Comparison of ENCODE assay signal across 11 cellular contexts in the genomic region with DNA sequence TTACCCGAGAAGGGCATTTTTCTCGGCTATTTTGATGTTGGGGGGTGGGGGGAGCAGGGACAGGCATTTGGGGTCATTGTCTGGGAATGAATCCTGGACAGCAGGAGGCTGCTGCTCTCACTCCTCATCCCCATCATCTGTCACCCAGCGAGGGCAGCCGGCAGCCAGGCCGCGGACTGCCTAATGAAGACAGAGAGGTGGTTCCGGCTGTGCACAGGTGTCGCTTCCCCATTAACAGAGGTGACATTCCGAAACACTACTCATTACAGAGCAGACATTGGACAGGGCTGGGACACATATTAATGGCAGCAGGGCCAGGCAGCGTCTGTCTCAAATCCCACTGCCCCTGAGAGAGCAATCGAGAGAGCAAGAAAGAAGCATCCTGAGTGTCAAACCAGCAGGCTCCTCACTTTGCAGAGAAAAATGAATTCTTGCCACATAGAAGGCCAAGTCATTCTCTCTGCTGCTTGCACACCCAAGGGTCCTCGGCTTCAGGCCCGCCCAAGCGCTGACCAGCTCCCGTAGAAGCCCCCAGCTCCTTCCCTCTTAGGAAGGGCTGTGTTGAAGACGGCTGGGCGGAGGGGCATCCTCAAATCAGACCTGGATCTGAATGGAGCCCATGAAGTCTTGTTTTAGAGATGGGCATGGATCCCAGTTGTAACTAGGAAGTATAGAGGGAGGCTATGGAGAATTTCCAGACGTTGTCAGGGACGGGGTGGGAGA. TPM values are rescaled to one million over a fixed set of nuclear protein-coding genes. Genes with fewer than 3 reads are reported as not detected.
DNase-seq lines count a peak whose midpoint lies in the region; ATAC-seq and TF ChIP-seq lines count a peak whose summit lies in the region.
"Had no signal": no experiment of that assay in that cellular context is flagged by ENCODE, and none has a peak within 500 bp of the region (broad histone marks: within the 10 kb centered on the region; RNA-seq: fewer than 3 reads in every experiment).

No MANE protein-coding gene starts in this region.

- peaks cover 0 to 39% of the 10 kb centered on the region in 2 donors for H3K27me3 ChIP-seq in left lung
- peaks cover 0 to 55% (median 7%) of the 10 kb centered on the region in 3 donors for H3K27me3 ChIP-seq in stomach

- H3K27ac ChIP-seq in left lung (no peak overlapping the region), stomach (no peak overlapping the region)

- DNase-seq in activated CD8-positive, alpha-beta memory T cell treated with anti-CD3 and anti-CD28 coated beads, Interleukin-2, amount 10 ng/mL, durations not matched to agents 7 days and 5 days = no peak
- DNase-seq in activated CD8-positive, alpha-beta memory T cell treated with anti-CD3 and anti-CD28 coated beads, Interleukin-2, amount 50 U/mL, for 4 hours = no peak
- DNase-seq in astrocyte of the spinal cord (ENCODE audit: low read depth, low spot score) = no peak
- no peak for DNase-seq in left lung
- DNase-seq in stomach = no peak
- no peak for DNase-seq in GM13977 (ENCODE audit: low spot score)
- no peak for DNase-seq in stimulated activated CD4-positive, alpha-beta T cell treated with anti-CD3 and anti-CD28 coated beads, Interleukin-2, amount 100 ng/mL, for 24 hours
- no peak for DNase-seq in dedifferentiated amniotic fluid mesenchymal stem cell (ENCODE audit: extremely low spot score)
- DNase-seq: NCI-H1048 had no signal

- peak overlapping the region; percentile 70 for H3K4me3 Mint-ChIP-seq in activated CD8-positive, alpha-beta memory T cell treated with anti-CD3 and anti-CD28 coated beads, Interleukin-2, amount 10 ng/mL, durations not matched to agents 7 days and 5 days

- peaks cover 28% of the 10 kb centered on the region for H3K27me3 Mint-ChIP-seq in activated CD8-positive, alpha-beta memory T cell treated with anti-CD3 and anti-CD28 coated beads, Interleukin-2, amount 10 ng/mL, durations not matched to agents 7 days and 5 days

- intact Hi-C loops in left lung (cut with DNase I) = no loop called here
- intact Hi-C loops in stomach (cut with DNase I; ENCODE audit: low total_unique reads) = no loop called here

- ATAC-seq in activated CD8-positive, alpha-beta memory T cell treated with anti-CD3 and anti-CD28 coated beads, Interleukin-2, amount 10 ng/mL, durations not matched to agents 7 days and 5 days = no peak
- ATAC-seq in left lung = no peak

- no peaks in the 10 kb centered on the region for H3K9me3 Mint-ChIP-seq in activated CD8-positive, alpha-beta memory T cell treated with anti-CD3 and anti-CD28 coated beads, Interleukin-2, amount 10 ng/mL, durations not matched to agents 7 days and 5 days (ENCODE audit: low read depth)
- H3K9me3 Mint-ChIP-seq: activated naive CD4-positive, alpha-beta T cell treated with anti-CD3 and anti-CD28 coated beads, Interleukin-2, amount 50 U/mL, for 72 hours had no signal

- TF ChIP-seq POLR2A in stomach (IDR thresholded peaks at IDR 0.05) = no peak

- H3K27ac Mint-ChIP-seq in activated CD8-positive, alpha-beta memory T cell treated with anti-CD3 and anti-CD28 coated beads, Interleukin-2, amount 10 ng/mL, durations not matched to agents 7 days and 5 days = no peak overlapping the region
- H3K27ac Mint-ChIP-seq: activated naive CD4-positive, alpha-beta T cell treated with anti-CD3 and anti-CD28 coated beads, Interleukin-2, amount 50 U/mL, for 72 hours had no signal

- H3K36me3 ChIP-seq in left lung (no peaks in the 10 kb centered on the region), stomach (no peaks in the 10 kb centered on the region)

- H3K4me1 Mint-ChIP-seq in activated CD8-positive, alpha-beta memory T cell treated with anti-CD3 and anti-CD28 coated beads, Interleukin-2, amount 10 ng/mL, durations not matched to agents 7 days and 5 days = peaks cover 9% of the 10 kb centered on the region

- H3K36me3 Mint-ChIP-seq in activated CD8-positive, alpha-beta memory T cell treated with anti-CD3 and anti-CD28 coated beads, Interleukin-2, amount 10 ng/mL, durations not matched to agents 7 days and 5 days = no peaks in the 10 kb centered on the region
- H3K36me3 Mint-ChIP-seq: activated naive CD4-positive, alpha-beta T cell treated with anti-CD3 and anti-CD28 coated beads, Interleukin-2, amount 50 U/mL, for 72 hours had no signal

- in situ Hi-C loops in astrocyte of the spinal cord (cut with HindIII; ENCODE audit: low sequenced_read_pairs) (no loop called here), GM13977 (cut with MboI; ENCODE audit: low pct_unique_long_range_greater_than_20kb, low sequenced_read_pairs, unreplicated experiment) (no loop called here)

- no peak for TF ChIP-seq EP300 in stomach (IDR thresholded peaks at IDR 0.05)

- WGBS in stomach, 5 donors = 75 to 86% (median 77%) methylated on average over 17 to 19 of the region's 19 CpGs

- H3K4me1 ChIP-seq in left lung (peaks cover 0 to 11% of the 10 kb centered on the region in 2 donors), stomach (peaks cover 8 to 11% (median 10%) of the 10 kb centered on the region in 4 donors)

- H3K4me3 ChIP-seq in astrocyte of the spinal cord (ENCODE audit: low read depth, low read length) (peak overlapping the region; percentile 40), left lung (peak overlapping the region; percentile 27 to 39), stomach (peak overlapping the region; percentile 49 to 60 (median 54))

- CTCF ChIA-PET in activated CD8-positive, alpha-beta memory T cell treated with anti-CD3 and anti-CD28 coated beads, Interleukin-2, amount 10 ng/mL, durations not matched to agents 7 days and 5 days (lab: Charles Lee) = interaction anchor here (0.6 to 7.3 kb wide), 28 partner anchors 8 to 312 kb away, joined by 3 to 58 read pairs (median 5); a partner anchor contains a TSS

- TF ChIP-seq CTCF in astrocyte of the spinal cord (IDR thresholded peaks at IDR 0.05; ENCODE audit: low read depth, low read length) = no peak
- TF ChIP-seq CTCF in left lung (IDR thresholded peaks at IDR 0.05) = no peak
- TF ChIP-seq CTCF in stomach (IDR thresholded peaks at IDR 0.05) = no peak
- TF ChIP-seq CTCF in GM13977 (IDR thresholded peaks at IDR 0.05; ENCODE audit: extremely low read depth, insufficient read depth, missing control alignments) = no peak

- no peaks in the 10 kb centered on the region for H3K9me3 ChIP-seq in left lung
- H3K9me3 ChIP-seq in stomach = no peaks in the 10 kb centered on the region

RNA-seq across cellular contexts. Expression of a gene that starts 8.0 kb away (rescaled TPM):
- total RNA-seq in activated CD8-positive, alpha-beta memory T cell treated with anti-CD3 and anti-CD28 coated beads, Interleukin-2, amount 10 ng/mL, durations not matched to agents 7 days and 5 days = 1 to 10 TPM in 1 of 2 experiments, under 1 TPM in 1; 0.54 to 1.8 TPM
- total RNA-seq in left lung (1 to 10 TPM; 2.1 to 2.2 TPM), stomach (not detected)
- 1 to 10 TPM in 2 of 3 donors, under 1 TPM in 1; 0.95 to 3.7 (median 1.7) TPM for polyA plus RNA-seq in stomach
- total RNA-seq: glomerular endothelial cell had no signal

RNA-seq across cellular contexts. Expression of a gene that starts 25.9 kb away (rescaled TPM):
- total RNA-seq in activated CD8-positive, alpha-beta memory T cell treated with anti-CD3 and anti-CD28 coated beads, Interleukin-2, amount 10 ng/mL, durations not matched to agents 7 days and 5 days = under 1 TPM; 0.19 to 0.47 TPM
- total RNA-seq in left lung (1 to 10 TPM in 1 of 2 donors, under 1 TPM in 1; 0.55 to 2.7 TPM), stomach (under 1 TPM in 1 of 5 donors, not detected in 4; 0.37 TPM)
- under 1 TPM in 1 of 3 donors, not detected in 2; 0.43 TPM for polyA plus RNA-seq in stomach
- total RNA-seq: glomerular endothelial cell had no signal
